In the genomic region with DNA sequence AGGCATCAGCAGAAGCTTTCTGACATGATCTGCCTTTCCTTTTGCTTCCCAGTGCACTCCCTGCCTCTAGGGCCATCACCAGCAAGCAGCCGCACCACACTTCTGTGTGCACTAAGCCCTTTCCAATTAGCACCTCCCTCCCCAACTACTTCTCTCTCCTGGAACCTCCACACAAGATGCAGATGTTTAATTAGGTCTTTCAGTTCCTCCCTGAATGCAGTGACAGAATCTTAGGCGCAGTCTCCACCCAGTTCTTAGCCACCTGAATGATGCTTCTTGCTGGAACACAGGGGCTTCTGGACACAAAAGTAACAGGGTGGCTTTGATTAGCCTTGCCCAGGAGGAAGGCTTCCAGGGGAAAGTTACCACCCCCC, we compare ENCODE assay signal across 11 cellular contexts. TPM values are rescaled to one million over a fixed set of nuclear protein-coding genes. Genes with fewer than 3 reads are reported as not detected.
DNase-seq lines count a peak whose midpoint lies in the region; ATAC-seq and TF ChIP-seq lines count a peak whose summit lies in the region.
"Had no signal": no experiment of that assay in that cellular context is flagged by ENCODE, and none has a peak within 500 bp of the region (broad histone marks: within the 10 kb centered on the region; RNA-seq: fewer than 3 reads in every experiment).

No MANE protein-coding gene starts in this region.

- DNase-seq in HPDE6-E6E7 (ENCODE audit: extremely low spot score): no peak
- DNase-seq in NCI-H2081 treated with DMSO at 0.1 percent for 48 hours (lab: John Stamatoyannopoulos, UW): no peak
- no peak for DNase-seq in HEK293T (ENCODE audit: extremely low spot score)
- no peak for DNase-seq in immature natural killer cell
- DNase-seq: activated T-cell treated with anti-CD3 and anti-CD28 coated beads, Interleukin-2, amount 50 U/mL, for 1 hour; DND-41; NCI-H1694 had no signal

- H3K27me3 Mint-ChIP-seq in immature natural killer cell (ENCODE audit: low read depth in 3 of 3): peaks cover 0 to 1% (median 0%) of the 10 kb centered on the region in 3 donors

- H3K4me3 Mint-ChIP-seq in immature natural killer cell: no peak overlapping the region

- H3K4me1 Mint-ChIP-seq in immature natural killer cell: peaks cover 20 to 48% of the 10 kb centered on the region in 2 donors

- CTCF ChIA-PET in HEK293T (lab: Yijun Ruan, JAX): no interaction called here

- peak; percentile 73 for ATAC-seq in GM18517 (IDR thresholded peaks at IDR 0.05; ENCODE audit: unreplicated experiment)
- ATAC-seq in GM21529 (IDR thresholded peaks at IDR 0.05; ENCODE audit: unreplicated experiment): peak; percentile 89
- peak; percentile 89 for ATAC-seq in HG03354 (IDR thresholded peaks at IDR 0.05; ENCODE audit: poor library complexity, severe bottlenecking, unreplicated experiment)
- ATAC-seq in esophagus mucosa: peak; percentile 23

- no peaks in the 10 kb centered on the region for H3K9me3 Mint-ChIP-seq in immature natural killer cell

- no peak overlapping the region for H3K27ac Mint-ChIP-seq in immature natural killer cell

- peaks cover 3% of the 10 kb centered on the region in 3 donors for H3K36me3 Mint-ChIP-seq in immature natural killer cell

- POLR2A ChIA-PET in HEK293T (lab: Yijun Ruan, JAX): no interaction called here

TF ChIP-seq in HEK293T, 16 proteins besides CTCF, POLR2A, EP300 and RAD21:
- TF ChIP-seq, protein P1, sequence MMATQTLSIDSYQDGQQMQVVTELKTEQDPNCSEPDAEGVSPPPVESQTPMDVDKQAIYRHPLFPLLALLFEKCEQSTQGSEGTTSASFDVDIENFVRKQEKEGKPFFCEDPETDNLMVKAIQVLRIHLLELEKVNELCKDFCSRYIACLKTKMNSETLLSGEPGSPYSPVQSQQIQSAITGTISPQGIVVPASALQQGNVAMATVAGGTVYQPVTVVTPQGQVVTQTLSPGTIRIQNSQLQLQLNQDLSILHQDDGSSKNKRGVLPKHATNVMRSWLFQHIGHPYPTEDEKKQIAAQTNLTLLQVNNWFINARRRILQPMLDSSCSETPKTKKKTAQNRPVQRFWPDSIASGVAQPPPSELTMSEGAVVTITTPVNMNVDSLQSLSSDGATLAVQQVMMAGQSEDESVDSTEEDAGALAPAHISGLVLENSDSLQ (IDR thresholded peaks at IDR 0.05): no peak
- TF ChIP-seq SUZ12 (IDR thresholded peaks at IDR 0.05) (no peak), SP1 (IDR thresholded peaks at IDR 0.05) (no peak), L3MBTL2 (conservative IDR thresholded peaks at IDR 0.05) (no peak), HDGF (IDR thresholded peaks at IDR 0.05; ENCODE audit: borderline replicate concordance) (no peak), FOXM1 (IDR thresholded peaks at IDR 0.05; ENCODE audit: borderline replicate concordance) (no peak), LEF1 (IDR thresholded peaks at IDR 0.05; ENCODE audit: borderline replicate concordance) (no peak), FOXK2 (IDR thresholded peaks at IDR 0.05) (no peak), ARNT (IDR thresholded peaks at IDR 0.05) (no peak), NFRKB (IDR thresholded peaks at IDR 0.05) (no peak), BHLHE40 (IDR thresholded peaks at IDR 0.05; ENCODE audit: borderline replicate concordance) (no peak), FOXA1 (IDR thresholded peaks at IDR 0.05) (no peak), CTBP1 (IDR thresholded peaks at IDR 0.05; ENCODE audit: borderline replicate concordance) (no peak), ELF4 (IDR thresholded peaks at IDR 0.05) (no peak), ZNF384 (IDR thresholded peaks at IDR 0.05) (no peak), TARDBP (IDR thresholded peaks at IDR 0.05) (no peak)

RNA-seq across cellular contexts. Expression of a gene that starts 32.9 kb away (rescaled TPM):
- 31.9 TPM for total RNA-seq in esophagus mucosa
- 10 to 100 TPM in 1 of 3 donors, 1 to 10 TPM in 2; 8.4 to 43.3 (median 9.7) TPM for polyA plus RNA-seq in immature natural killer cell

Comparison
In these comparisons a context has a peak if more than half of its experiments do, and no peak if none do; other contexts are left out.
1. ATAC-seq: peak in every context shown above with its lines; median percentile 89 in GM21529; 89 in HG03354; 73 in GM18517; 23 in esophagus mucosa.